9 cellular contexts compared by ENCODE assay signal in the genomic region with DNA sequence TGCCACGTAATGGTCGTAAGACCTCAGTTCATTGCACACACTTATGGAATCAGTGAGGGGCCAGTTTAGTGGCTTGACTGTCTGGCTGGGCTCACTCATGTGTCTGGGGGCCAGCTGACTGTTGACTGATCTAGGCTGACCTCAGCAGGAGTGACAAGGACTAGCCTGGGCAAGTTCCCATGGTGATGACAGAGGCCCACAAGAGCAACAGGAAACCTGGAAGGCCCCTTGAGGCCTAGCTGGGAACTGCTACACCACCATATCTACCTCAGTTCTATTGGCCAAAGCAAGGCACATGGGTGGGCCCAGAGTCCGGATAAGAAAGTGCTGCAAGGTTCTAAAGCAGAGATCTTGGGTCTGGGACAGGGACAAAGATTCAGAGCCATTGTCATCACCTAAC. TPM values are rescaled to one million over a fixed set of nuclear protein-coding genes. Genes with fewer than 3 reads are reported as not detected.
DNase-seq lines count a peak whose midpoint lies in the region; ATAC-seq, FAIRE-seq and TF ChIP-seq lines count a peak whose summit lies in the region.
"Had no signal": no experiment of that assay in that cellular context is flagged by ENCODE, and none has a peak within 500 bp of the region (broad histone marks: within the 10 kb centered on the region; RNA-seq: fewer than 3 reads in every experiment).

No MANE protein-coding gene starts in this region.

- no peaks in the 10 kb centered on the region for H3K9me3 Mint-ChIP-seq in activated naive CD4-positive, alpha-beta T cell treated with anti-CD3 and anti-CD28 coated beads for 36 hours
- H3K9me3 Mint-ChIP-seq in stimulated activated memory B cell treated with anti-CD40 and anti-IgM and Interleukin-4, amounts not matched to agents 10 μg/mL and 1 μg/mL and 100 μg/mL, for 72 hours = no peaks in the 10 kb centered on the region

- CTCF ChIA-PET in activated naive CD4-positive, alpha-beta T cell treated with anti-CD3 and anti-CD28 coated beads for 36 hours (lab: Charles Lee) = interaction anchor here (1.1 kb wide), 1 partner anchor 492 kb away, joined by 3 read pairs; no protein-coding TSS in a partner anchor
- CTCF ChIA-PET in endothelial cell of umbilical vein (lab: Charles Lee) = interaction anchor here (0.6 to 1.5 kb wide), 6 partner anchors 10 to 242 kb away, joined by 3 to 6 read pairs (median 4); no protein-coding TSS in a partner anchor

- no peak overlapping the region for H3K27ac ChIP-seq in endothelial cell of umbilical vein (ENCODE audit: insufficient read depth, low read depth, low read length)
- H3K27ac ChIP-seq: body of pancreas had no signal

- H3K4me1 Mint-ChIP-seq in activated naive CD4-positive, alpha-beta T cell treated with anti-CD3 and anti-CD28 coated beads for 36 hours (ENCODE audit: low read depth) = peaks cover 4% of the 10 kb centered on the region
- peaks cover 6% of the 10 kb centered on the region for H3K4me1 Mint-ChIP-seq in stimulated activated memory B cell treated with anti-CD40 and anti-IgM and Interleukin-4, amounts not matched to agents 10 μg/mL and 1 μg/mL and 100 μg/mL, for 72 hours

- DNase-seq in activated naive CD4-positive, alpha-beta T cell treated with anti-CD3 and anti-CD28 coated beads for 36 hours = peak; percentile 80
- no peak for DNase-seq in activated naive CD4-positive, alpha-beta T cell treated with Interleukin-2 at 50 U/mL for 16 hours
- peak; percentile 57 for DNase-seq in NOMO-1 treated with DMSO at 0.1 percent for 48 hours (lab: John Stamatoyannopoulos, UW; ENCODE audit: unreplicated experiment)
- peak; percentile 65 for DNase-seq in endothelial cell of umbilical vein (ENCODE audit: low read depth, low spot score)

- no peaks in the 10 kb centered on the region for H3K9me3 ChIP-seq in endothelial cell of umbilical vein (replicated peaks; ENCODE audit: control insufficient read depth, insufficient read depth, low read length)
- H3K9me3 ChIP-seq: body of pancreas had no signal

- H3K9ac ChIP-seq in endothelial cell of umbilical vein (replicated peaks; ENCODE audit: extremely low read depth, insufficient read depth, low read length) = no peak overlapping the region

- no peak overlapping the region for H3K4me3 Mint-ChIP-seq in activated naive CD4-positive, alpha-beta T cell treated with anti-CD3 and anti-CD28 coated beads for 36 hours
- H3K4me3 Mint-ChIP-seq in stimulated activated memory B cell treated with anti-CD40 and anti-IgM and Interleukin-4, amounts not matched to agents 10 μg/mL and 1 μg/mL and 100 μg/mL, for 72 hours = no peak overlapping the region

- H4K20me1 ChIP-seq in endothelial cell of umbilical vein (replicated peaks; ENCODE audit: control insufficient read depth, extremely low read depth, insufficient read depth, low read length) = no peaks in the 10 kb centered on the region

- peak; percentile 86 for FAIRE-seq in endothelial cell of umbilical vein (lab: Jason Lieb, UNC)

- H3K36me3 Mint-ChIP-seq in activated naive CD4-positive, alpha-beta T cell treated with anti-CD3 and anti-CD28 coated beads for 36 hours (ENCODE audit: low read depth) = no peaks in the 10 kb centered on the region
- H3K36me3 Mint-ChIP-seq in stimulated activated memory B cell treated with anti-CD40 and anti-IgM and Interleukin-4, amounts not matched to agents 10 μg/mL and 1 μg/mL and 100 μg/mL, for 72 hours = no peaks in the 10 kb centered on the region

- H3K27me3 Mint-ChIP-seq in activated naive CD4-positive, alpha-beta T cell treated with anti-CD3 and anti-CD28 coated beads for 36 hours (ENCODE audit: low read depth) = peaks cover 7% of the 10 kb centered on the region
- H3K27me3 Mint-ChIP-seq in stimulated activated memory B cell treated with anti-CD40 and anti-IgM and Interleukin-4, amounts not matched to agents 10 μg/mL and 1 μg/mL and 100 μg/mL, for 72 hours = peaks cover 80% of the 10 kb centered on the region

- BruUV-seq in endothelial cell of umbilical vein (replicated peaks; lab: Mats Ljungman, UMichigan) = no TSS peak

- H3K9me1 ChIP-seq in endothelial cell of umbilical vein (replicated peaks; ENCODE audit: control insufficient read depth, extremely low read depth, insufficient read depth, low read length) = no peaks in the 10 kb centered on the region

- no peaks in the 10 kb centered on the region for H3K79me2 ChIP-seq in endothelial cell of umbilical vein (ENCODE audit: control insufficient read depth, insufficient read depth, low read length)

- POLR2A ChIA-PET in endothelial cell of umbilical vein (lab: Charles Lee) = no interaction called here

- no peaks in the 10 kb centered on the region for H3K4me1 ChIP-seq in endothelial cell of umbilical vein (ENCODE audit: control insufficient read depth, extremely low read depth, insufficient read depth, low read length)
- H3K4me1 ChIP-seq: body of pancreas had no signal

- peak overlapping the region; percentile 1 for H2AFZ ChIP-seq in endothelial cell of umbilical vein (ENCODE audit: low read depth, low read length)

- intact Hi-C loops in activated naive CD4-positive, alpha-beta T cell treated with anti-CD3 and anti-CD28 coated beads for 36 hours (cut with micrococcal nuclease) = no loop called here
- intact Hi-C loops in endothelial cell of umbilical vein (cut with micrococcal nuclease) = no loop called here

- no peak overlapping the region for H3K4me3 ChIP-seq in endothelial cell of umbilical vein (replicated peaks in 1 of 3; ENCODE audit: insufficient read depth in 1 of 3, low read depth in 1 of 3, low read length in 3 of 3)
- H3K4me3 ChIP-seq: body of pancreas had no signal

- dilution Hi-C loops in endothelial cell of umbilical vein (cut with MboI; ENCODE audit: extremely low pct_ligation_motif_present, low sequenced_read_pairs) = no loop called here

- no peaks in the 10 kb centered on the region for H3K36me3 ChIP-seq in endothelial cell of umbilical vein (ENCODE audit: control insufficient read depth in 2 of 2, extremely low read depth in 1 of 2, insufficient read depth in 2 of 2, low read length in 2 of 2)

- peak; percentile 87 for ATAC-seq in HG02759 (IDR thresholded peaks at IDR 0.05; ENCODE audit: unreplicated experiment)
- peak; percentile 62 for ATAC-seq in stimulated activated memory B cell treated with anti-CD40 and anti-IgM and Interleukin-4, amounts not matched to agents 10 μg/mL and 1 μg/mL and 100 μg/mL, for 72 hours
- no peak for ATAC-seq in HG03571 (IDR thresholded peaks at IDR 0.05; ENCODE audit: unreplicated experiment)
- ATAC-seq in GM19455 (IDR thresholded peaks at IDR 0.05; ENCODE audit: unreplicated experiment) = no peak
- ATAC-seq: body of pancreas had no signal

- H3K27me3 ChIP-seq in endothelial cell of umbilical vein (ENCODE audit: control insufficient read depth in 2 of 2, insufficient read depth in 2 of 2, low read length in 2 of 2) = peaks cover 0 to 2% of the 10 kb centered on the region in 2 experiments
- H3K27me3 ChIP-seq: body of pancreas had no signal

- TF ChIP-seq POLR2A in endothelial cell of umbilical vein (IDR thresholded peaks at IDR 0.05; ENCODE audit: low read depth, low read length) = no peak

- peak; percentile 34 to 42 for TF ChIP-seq CTCF in endothelial cell of umbilical vein (IDR thresholded peaks at IDR 0.05; ENCODE audit: extremely low read depth in 1 of 2, insufficient read depth in 1 of 2, low read depth in 1 of 2, low read length in 2 of 2)

- peak overlapping the region; percentile 19 for H3K27ac Mint-ChIP-seq in activated naive CD4-positive, alpha-beta T cell treated with anti-CD3 and anti-CD28 coated beads for 36 hours
- no peak overlapping the region for H3K27ac Mint-ChIP-seq in stimulated activated memory B cell treated with anti-CD40 and anti-IgM and Interleukin-4, amounts not matched to agents 10 μg/mL and 1 μg/mL and 100 μg/mL, for 72 hours

- no peak overlapping the region for H3K4me2 ChIP-seq in endothelial cell of umbilical vein (ENCODE audit: insufficient read depth, low read length)

TF ChIP-seq in endothelial cell of umbilical vein, 7 proteins besides CTCF, POLR2A, EP300 and RAD21:
- TF ChIP-seq POLR2AphosphoS5 (IDR thresholded peaks at IDR 0.05; ENCODE audit: insufficient read depth, low read depth, low read length) = no peak
- TF ChIP-seq JUN (IDR thresholded peaks at IDR 0.05; ENCODE audit: borderline replicate concordance, insufficient read depth, insufficient read length, low read depth) = no peak
- TF ChIP-seq, protein P1, sequence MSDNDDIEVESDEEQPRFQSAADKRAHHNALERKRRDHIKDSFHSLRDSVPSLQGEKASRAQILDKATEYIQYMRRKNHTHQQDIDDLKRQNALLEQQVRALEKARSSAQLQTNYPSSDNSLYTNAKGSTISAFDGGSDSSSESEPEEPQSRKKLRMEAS (IDR thresholded peaks at IDR 0.05; ENCODE audit: insufficient read depth, insufficient read length) = no peak
- no peak for TF ChIP-seq FOS (IDR thresholded peaks at IDR 0.05; ENCODE audit: borderline replicate concordance, insufficient read depth, low read length)
- no peak for TF ChIP-seq GATA2 (IDR thresholded peaks at IDR 0.05; ENCODE audit: insufficient read depth, insufficient read length, low read depth, low read length)
- no peak for TF ChIP-seq EZH2 (IDR thresholded peaks at IDR 0.05; ENCODE audit: borderline replicate concordance, low read depth, low read length, severe bottlenecking)
- TF ChIP-seq MYC (IDR thresholded peaks at IDR 0.05; ENCODE audit: low read depth, low read length) = no peak

RNA-seq across cellular contexts. Expression of gene RFLNA, which starts 21.3 kb away (rescaled TPM):
- total RNA-seq in activated naive CD4-positive, alpha-beta T cell treated with anti-CD3 and anti-CD28 coated beads for 36 hours = not detected
- 3.4 and 19.7 TPM in 2 replicates for total RNA-seq in endothelial cell of umbilical vein
- polyA plus RNA-seq in endothelial cell of umbilical vein = 24.5 and 51.1 TPM in 2 replicates
- polyA plus RNA-seq in endothelial cell of umbilical vein (2011; cell fraction: cytosol; rRNA removed) = 28.4 and 36.0 TPM in 2 replicates
- 22.4 and 26.9 TPM in 2 replicates for polyA plus RNA-seq in endothelial cell of umbilical vein (2011; cell fraction: nucleus; rRNA removed)
- 107 and 123 TPM in 2 replicates for polyA plus RNA-seq in endothelial cell of umbilical vein (2012)
- polyA minus RNA-seq in endothelial cell of umbilical vein = 22.9 and 29.5 TPM in 2 replicates
- not detected for polyA minus RNA-seq in endothelial cell of umbilical vein (2011; cell fraction: cytosol; rRNA and poly(A)+ RNA removed)
- 4.8 and 10.7 TPM in 2 replicates for polyA minus RNA-seq in endothelial cell of umbilical vein (2011; cell fraction: nucleus; rRNA and poly(A)+ RNA removed)

Comparison
In these comparisons a context has a peak if more than half of its experiments do, and no peak if none do; other contexts are left out.
1. ATAC-seq: peak in HG02759 (single experiment) and stimulated activated memory B cell treated with anti-CD40 and anti-IgM and Interleukin-4, amounts not matched to agents 10 μg/mL and 1 μg/mL and 100 μg/mL, for 72 hours (single experiment); none in HG03571 (single experiment) and GM19455 (single experiment).